ENCODE assay signal across 25 cellular contexts in the genomic region with DNA sequence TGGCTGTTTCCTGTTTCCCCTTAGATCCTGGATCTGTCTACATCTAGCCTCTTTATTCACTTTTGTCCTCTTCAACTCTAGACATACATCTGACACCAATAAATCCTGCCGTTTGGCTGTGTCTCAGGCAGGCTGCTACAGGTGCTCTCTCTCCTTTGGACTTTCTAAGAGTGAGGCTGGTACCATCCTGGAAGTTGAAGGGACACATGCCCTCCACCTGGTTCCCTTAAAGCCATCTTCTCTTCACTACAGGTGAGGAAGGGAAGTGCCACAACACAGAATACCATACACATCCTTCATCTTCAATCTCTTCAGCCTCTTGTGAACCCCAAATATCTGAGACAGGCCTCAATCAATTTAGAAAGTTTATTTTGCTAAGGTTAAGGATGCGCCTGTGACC.
DNase-seq lines count a peak whose midpoint lies in the region; ATAC-seq and TF ChIP-seq lines count a peak whose summit lies in the region.
"Had no signal": no experiment of that assay in that cellular context is flagged by ENCODE, and none has a peak within 500 bp of the region (broad histone marks: within the 10 kb centered on the region; RNA-seq: fewer than 3 reads in every experiment).

No MANE protein-coding gene starts in this region.

- no peak for TF ChIP-seq CTCF in neural progenitor cell (IDR thresholded peaks at IDR 0.05)
- TF ChIP-seq CTCF in body of pancreas (IDR thresholded peaks at IDR 0.05) = no peak

- no peak for TF ChIP-seq POLR2A in erythroblast (IDR thresholded peaks at IDR 0.05; ENCODE audit: low read length)
- TF ChIP-seq POLR2A in body of pancreas (IDR thresholded peaks at IDR 0.05) = no peak

- no peaks in the 10 kb centered on the region for H3K9me3 ChIP-seq in T-helper 17 cell (ENCODE audit: control insufficient read depth, low read length, poor library complexity, severe bottlenecking)
- no peaks in the 10 kb centered on the region for H3K9me3 ChIP-seq in neural progenitor cell (ENCODE audit: low read depth)
- no peaks in the 10 kb centered on the region for H3K9me3 ChIP-seq in body of pancreas
- H3K9me3 ChIP-seq: gastroesophageal sphincter, Peyer's patch, psoas muscle, vagina had no signal

- no peaks in the 10 kb centered on the region for H3K36me3 ChIP-seq in neural progenitor cell
- H3K36me3 ChIP-seq in body of pancreas (replicated peaks in 1 of 2; ENCODE audit: insufficient read depth in 1 of 2, low read depth in 2 of 2) = no peaks in the 10 kb centered on the region
- H3K36me3 ChIP-seq: cardiac muscle cell, gastroesophageal sphincter, Peyer's patch, vagina had no signal

- no peak for DNase-seq in activated naive CD4-positive, alpha-beta T cell treated with anti-CD3 and anti-CD28 coated beads, Interleukin-2, amount 50 U/mL, for 16 hours
- DNase-seq in T-helper 17 cell (no peak), neural progenitor cell (ENCODE audit: low spot score) (no peak), islet precursor cell (no peak), erythroblast (lab: John Stamatoyannopoulos, UW) (no peak), body of pancreas (no peak)
- DNase-seq in activated naive CD8-positive, alpha-beta T cell treated with anti-CD3 and anti-CD28 coated beads for 36 hours = no peak
- DNase-seq: aorta, GOT3, Karpas-422, MV-4-11, NCI-H146, NCI-H2107, NCI-H748 treated with DMSO at 0.1 percent for 48 hours, occipital lobe, psoas muscle, SHP77 treated with DMSO at 0.1 percent for 48 hours had no signal

- no peak overlapping the region for H3K9ac ChIP-seq in neural progenitor cell

- no peaks in the 10 kb centered on the region for H3F3A ChIP-seq in neural progenitor cell (ENCODE audit: low read depth)

- no peak overlapping the region for H3K4me2 ChIP-seq in neural progenitor cell
- H3K4me2 ChIP-seq: hepatocyte had no signal

- H2AFZ ChIP-seq in neural progenitor cell (replicated peaks) = no peak overlapping the region
- H2AFZ ChIP-seq: hepatocyte had no signal

- H3K4me3 ChIP-seq in neural progenitor cell = no peak overlapping the region
- no peak overlapping the region for H3K4me3 ChIP-seq in body of pancreas
- H3K4me3 ChIP-seq: cardiac muscle cell, gastroesophageal sphincter, hepatocyte, psoas muscle, vagina had no signal

- H3K9me3 Mint-ChIP-seq in activated naive CD4-positive, alpha-beta T cell treated with anti-CD3 and anti-CD28 coated beads, Interleukin-2, amount 50 U/mL, for 24 hours = peaks cover 4% of the 10 kb centered on the region
- peaks cover 2% of the 10 kb centered on the region for H3K9me3 Mint-ChIP-seq in activated naive CD8-positive, alpha-beta T cell treated with anti-CD3 and anti-CD28 coated beads for 36 hours
- peaks cover 2% of the 10 kb centered on the region for H3K9me3 Mint-ChIP-seq in neural progenitor cell

- peaks cover 6% of the 10 kb centered on the region for H3K36me3 Mint-ChIP-seq in activated naive CD4-positive, alpha-beta T cell treated with anti-CD3 and anti-CD28 coated beads, Interleukin-2, amount 50 U/mL, for 24 hours
- H3K36me3 Mint-ChIP-seq in T-helper 17 cell (ENCODE audit: low read depth) = no peaks in the 10 kb centered on the region
- peaks cover 26% of the 10 kb centered on the region for H3K36me3 Mint-ChIP-seq in activated naive CD8-positive, alpha-beta T cell treated with anti-CD3 and anti-CD28 coated beads for 36 hours
- peaks cover 3% of the 10 kb centered on the region for H3K36me3 Mint-ChIP-seq in neural progenitor cell

- peak overlapping the region; percentile 98 for H3K27ac Mint-ChIP-seq in activated naive CD4-positive, alpha-beta T cell treated with anti-CD3 and anti-CD28 coated beads, Interleukin-2, amount 50 U/mL, for 24 hours
- H3K27ac Mint-ChIP-seq in T-helper 17 cell (peak overlapping the region; percentile 82), neural progenitor cell (peak overlapping the region; percentile 3)
- H3K27ac Mint-ChIP-seq in activated naive CD8-positive, alpha-beta T cell treated with anti-CD3 and anti-CD28 coated beads for 36 hours = peak overlapping the region; percentile 85

- no peaks in the 10 kb centered on the region for H3K27me3 Mint-ChIP-seq in activated naive CD4-positive, alpha-beta T cell treated with anti-CD3 and anti-CD28 coated beads, Interleukin-2, amount 50 U/mL, for 24 hours
- no peaks in the 10 kb centered on the region for H3K27me3 Mint-ChIP-seq in T-helper 17 cell
- no peaks in the 10 kb centered on the region for H3K27me3 Mint-ChIP-seq in activated naive CD8-positive, alpha-beta T cell treated with anti-CD3 and anti-CD28 coated beads for 36 hours
- H3K27me3 Mint-ChIP-seq in neural progenitor cell (ENCODE audit: insufficient read depth, low read depth) = peaks cover 2% of the 10 kb centered on the region

- H3K79me2 ChIP-seq in neural progenitor cell (ENCODE audit: low read depth) = no peaks in the 10 kb centered on the region
- H3K79me2 ChIP-seq: hepatocyte had no signal

- intact Hi-C loops in body of pancreas (cut with DNase I) = no loop called here

- WGBS in body of pancreas, 2 donors = 84 to 89% methylated on average over 2 of the region's 2 CpGs

- H3K4me1 ChIP-seq in neural progenitor cell = peaks cover 2% of the 10 kb centered on the region
- H3K4me1 ChIP-seq in body of pancreas = no peaks in the 10 kb centered on the region
- H3K4me1 ChIP-seq: gastroesophageal sphincter, Peyer's patch, psoas muscle, vagina had no signal

- H4K20me1 ChIP-seq in neural progenitor cell (ENCODE audit: low read depth) = no peaks in the 10 kb centered on the region

- H3K27me3 ChIP-seq in neural progenitor cell (no peaks in the 10 kb centered on the region), body of pancreas (no peaks in the 10 kb centered on the region)
- H3K27me3 ChIP-seq: cardiac muscle cell, gastroesophageal sphincter, hepatocyte, Peyer's patch, vagina had no signal

- no peak overlapping the region for H3K27ac ChIP-seq in neural progenitor cell
- no peak overlapping the region for H3K27ac ChIP-seq in body of pancreas
- H3K27ac ChIP-seq: cardiac muscle cell, gastroesophageal sphincter, hepatocyte, Peyer's patch, psoas muscle, vagina had no signal

- ATAC-seq in T-helper 17 cell (peak; percentile 39), body of pancreas (no peak)
- ATAC-seq: gastroesophageal sphincter, left colon had no signal

- H3K4me1 Mint-ChIP-seq in activated naive CD4-positive, alpha-beta T cell treated with anti-CD3 and anti-CD28 coated beads, Interleukin-2, amount 50 U/mL, for 24 hours = peaks cover 45% of the 10 kb centered on the region
- H3K4me1 Mint-ChIP-seq in T-helper 17 cell (peaks cover 23% of the 10 kb centered on the region), neural progenitor cell (peaks cover 14% of the 10 kb centered on the region)
- peaks cover 35% of the 10 kb centered on the region for H3K4me1 Mint-ChIP-seq in activated naive CD8-positive, alpha-beta T cell treated with anti-CD3 and anti-CD28 coated beads for 36 hours
- H3K4me1 Mint-ChIP-seq: CD14-positive monocyte had no signal

- peak overlapping the region; percentile 84 for H3K4me3 Mint-ChIP-seq in activated naive CD4-positive, alpha-beta T cell treated with anti-CD3 and anti-CD28 coated beads, Interleukin-2, amount 50 U/mL, for 24 hours
- H3K4me3 Mint-ChIP-seq in T-helper 17 cell (peak overlapping the region; percentile 90), neural progenitor cell (no peak overlapping the region)
- H3K4me3 Mint-ChIP-seq in activated naive CD8-positive, alpha-beta T cell treated with anti-CD3 and anti-CD28 coated beads for 36 hours = peak overlapping the region; percentile 77

Comparison
In these comparisons a context has a peak if more than half of its experiments do, and no peak if none do; other contexts are left out.
1. H3K27ac Mint-ChIP-seq: peak in every context shown above with its lines; median percentile 98 in activated naive CD4-positive, alpha-beta T cell treated with anti-CD3 and anti-CD28 coated beads, Interleukin-2, amount 50 U/mL, for 24 hours; 85 in activated naive CD8-positive, alpha-beta T cell treated with anti-CD3 and anti-CD28 coated beads for 36 hours; 82 in T-helper 17 cell; 3 in neural progenitor cell.